14 cellular contexts compared by ENCODE assay signal in the genomic region with DNA sequence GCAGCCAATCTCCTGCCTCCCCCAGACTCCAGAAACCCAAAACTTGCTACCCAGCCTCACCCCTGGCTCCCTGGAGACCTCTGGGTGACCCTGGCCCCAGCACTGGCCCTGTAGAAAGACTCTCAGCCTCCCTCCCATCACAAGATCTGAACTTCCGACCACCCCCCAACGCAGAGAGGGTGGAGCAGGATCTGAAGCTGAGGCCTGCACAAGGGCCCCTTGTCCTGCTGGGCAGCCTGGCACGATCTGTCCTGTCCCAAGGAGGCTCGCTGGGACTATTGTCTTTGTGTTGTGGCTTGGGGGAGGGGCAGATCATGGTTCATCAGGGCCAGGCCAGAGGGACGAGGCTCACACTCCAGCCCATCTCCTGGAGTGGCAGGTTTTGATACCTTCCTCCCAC. TPM values are rescaled to one million over a fixed set of nuclear protein-coding genes. Genes with fewer than 3 reads are reported as not detected.
DNase-seq lines count a peak whose midpoint lies in the region; ATAC-seq and TF ChIP-seq lines count a peak whose summit lies in the region.
"Had no signal": no experiment of that assay in that cellular context is flagged by ENCODE, and none has a peak within 500 bp of the region (broad histone marks: within the 10 kb centered on the region; RNA-seq: fewer than 3 reads in every experiment).

No MANE protein-coding gene starts in this region.

- H4K8ac ChIP-seq in trophoblast cell (ENCODE audit: low read depth, low read length), result peak overlapping the region; percentile 3

- WGBS in heart right ventricle, 2 donors, result 50 to 77% methylated on average over 5 of the region's 5 CpGs
- no CpG with 5 or more reads among the region's 5 CpGs for WGBS in trophoblast cell (ENCODE audit: extremely low coverage, insufficient coverage, insufficient read length)

- intact Hi-C loops in heart right ventricle (cut with DNase I) (loop anchor here (1.0 to 5.0 kb wide), 5 partner anchors 30 to 64 kb away; no protein-coding TSS in a partner anchor), Right ventricle myocardium superior (cut with DNase I) (loop anchor here (2.0 to 5.0 kb wide), 2 partner anchors 32 to 63 kb away; no protein-coding TSS in a partner anchor)

- H3K36me3 ChIP-seq in heart right ventricle, result no peaks in the 10 kb centered on the region
- no peaks in the 10 kb centered on the region for H3K36me3 ChIP-seq in right atrium auricular region
- H3K36me3 ChIP-seq in trophoblast cell (ENCODE audit: control insufficient read depth in 1 of 2, insufficient read depth in 2 of 2, low read length in 2 of 2), result no peaks in the 10 kb centered on the region

- no peak overlapping the region for H2AK5ac ChIP-seq in trophoblast cell (ENCODE audit: low read length)

- H2BK120ac ChIP-seq in trophoblast cell (ENCODE audit: insufficient read depth, low read length, poor library complexity), result peak overlapping the region; percentile 12

- no peak overlapping the region for H3K23ac ChIP-seq in trophoblast cell (ENCODE audit: low read length)

- H4K12ac ChIP-seq in trophoblast cell (ENCODE audit: low read depth, low read length), result no peak overlapping the region

- no peak overlapping the region for H3K4ac ChIP-seq in trophoblast cell (ENCODE audit: low read depth, low read length)

- H3K27me3 ChIP-seq in heart right ventricle (no peaks in the 10 kb centered on the region), right atrium auricular region (no peaks in the 10 kb centered on the region), trophoblast cell (ENCODE audit: insufficient read depth, low read length) (no peaks in the 10 kb centered on the region)

- H3K9me3 ChIP-seq in heart right ventricle (peaks cover 0 to 3% (median 0%) of the 10 kb centered on the region in 11 donors), right atrium auricular region (no peaks in the 10 kb centered on the region), trophoblast cell (ENCODE audit: insufficient read depth, low read depth, low read length) (no peaks in the 10 kb centered on the region)

- peak in 3 of 8 donors; percentile 2 to 29 (median 7) for ATAC-seq in heart right ventricle
- ATAC-seq in Right ventricle myocardium superior (ENCODE audit: poor library complexity), result no peak
- ATAC-seq in GM19467 (IDR thresholded peaks at IDR 0.05; ENCODE audit: unreplicated experiment), result no peak
- no peak for ATAC-seq in HG02623 (IDR thresholded peaks at IDR 0.05; ENCODE audit: unreplicated experiment)
- no peak for ATAC-seq in HG02798 (IDR thresholded peaks at IDR 0.05; ENCODE audit: poor library complexity, unreplicated experiment)
- no peak for ATAC-seq in GM18511 (IDR thresholded peaks at IDR 0.05; ENCODE audit: unreplicated experiment)
- ATAC-seq: activated CD4-positive, CD25-positive, alpha-beta regulatory T cell treated with anti-CD3 and anti-CD28 coated beads, Interleukin-2, amount 50 U/mL, for 24 hours had no signal

- H3K4me1 ChIP-seq in heart right ventricle (peaks cover 3 to 42% (median 33%) of the 10 kb centered on the region in 9 donors), right atrium auricular region (peaks cover 0 to 38% of the 10 kb centered on the region in 2 donors), trophoblast cell (ENCODE audit: control insufficient read depth in 1 of 2, insufficient read depth in 2 of 2, low read length in 2 of 2) (peaks cover 12 to 21% of the 10 kb centered on the region in 2 experiments)

- H3K79me2 ChIP-seq in trophoblast cell (ENCODE audit: control insufficient read depth, insufficient read depth, low read length, poor library complexity), result no peaks in the 10 kb centered on the region

- H2BK5ac ChIP-seq in trophoblast cell (ENCODE audit: low read depth, low read length, poor library complexity), result no peak overlapping the region

- H4K91ac ChIP-seq in trophoblast cell (ENCODE audit: low read depth, low read length), result peak overlapping the region; percentile 17

- H3K79me1 ChIP-seq in trophoblast cell (ENCODE audit: low read length), result peaks cover 9% of the 10 kb centered on the region

- TF ChIP-seq CTCF in heart right ventricle (IDR thresholded peaks at IDR 0.05) (no peak), right atrium auricular region (IDR thresholded peaks at IDR 0.05) (no peak)

- no peak overlapping the region for H3K14ac ChIP-seq in trophoblast cell (ENCODE audit: low read length)

- no peak overlapping the region for H3K18ac ChIP-seq in trophoblast cell (ENCODE audit: low read length)

- DNase-seq in heart right ventricle (peak in 1 of 2 donors; percentile 34), Right ventricle myocardium superior (no peak), right atrium auricular region (ENCODE audit: low spot score) (no peak), trophoblast cell (no peak)
- DNase-seq: activated T-cell treated with anti-CD3 and anti-CD28 coated beads, Interleukin-2, amount 50 U/mL, for 24 hours; effector memory CD4-positive, alpha-beta T cell had no signal

- H3K4me3 ChIP-seq in heart right ventricle, result no peak overlapping the region
- no peak overlapping the region for H3K4me3 ChIP-seq in right atrium auricular region
- no peak overlapping the region for H3K4me3 ChIP-seq in trophoblast cell (ENCODE audit: low read depth, low read length)

- peak overlapping the region; percentile 43 for H2BK12ac ChIP-seq in trophoblast cell (ENCODE audit: low read length)

- H2AFZ ChIP-seq in trophoblast cell (ENCODE audit: insufficient read depth, low read length, poor library complexity), result no peak overlapping the region

- no peak overlapping the region for H3K4me2 ChIP-seq in trophoblast cell (ENCODE audit: low read length)

- no peak overlapping the region for H3K9ac ChIP-seq in trophoblast cell (ENCODE audit: low read length)

- peak overlapping the region; percentile 27 to 83 (median 62) for H3K27ac ChIP-seq in heart right ventricle
- peak overlapping the region; percentile 17 to 53 for H3K27ac ChIP-seq in right atrium auricular region
- no peak overlapping the region for H3K27ac ChIP-seq in trophoblast cell (ENCODE audit: low read depth, low read length)

RNA-seq across cellular contexts. Expression of a gene that starts 20.0 kb away (rescaled TPM):
- total RNA-seq in heart right ventricle, result 10 to 100 TPM; 14.4 to 40.0 (median 23.6) TPM
- 10 to 100 TPM; 20.8 to 35.6 TPM for polyA plus RNA-seq in heart right ventricle
- 21.5 TPM for total RNA-seq in Right ventricle myocardium superior
- 10 to 100 TPM; 29.5 to 31.9 TPM for total RNA-seq in right atrium auricular region
- polyA plus RNA-seq in trophoblast cell (2013), result 49.4 and 51.1 TPM in 2 replicates

RNA-seq across cellular contexts. Expression of a gene that starts 27.5 kb away (rescaled TPM):
- total RNA-seq in heart right ventricle (100 to 1,000 TPM in 1 of 10 donors, 10 to 100 TPM in 7, 1 to 10 TPM in 2; 1.2 to 166 (median 26.1) TPM), Right ventricle myocardium superior (4.3 TPM), right atrium auricular region (100 to 1,000 TPM in 1 of 2 donors, 10 to 100 TPM in 1; 17.5 to 177 TPM)
- polyA plus RNA-seq in heart right ventricle, result 10 to 100 TPM; 20.8 to 48.0 TPM
- 0.75 and 0.90 TPM in 2 replicates for polyA plus RNA-seq in trophoblast cell (2013)
- total RNA-seq: A172, aorta, glomerular endothelial cell had no signal

RNA-seq across cellular contexts. Expression of a gene that starts 49.9 kb away (rescaled TPM):
- total RNA-seq in heart right ventricle (10 to 100 TPM in 1 of 10 donors, 1 to 10 TPM in 8, under 1 TPM in 1; 0.85 to 12.9 (median 2.9) TPM), Right ventricle myocardium superior (1.9 TPM), right atrium auricular region (1 to 10 TPM; 1.4 to 8.8 TPM)
- polyA plus RNA-seq in heart right ventricle, result 10 to 100 TPM in 1 of 2 donors, 1 to 10 TPM in 1; 2.6 to 42.2 TPM
- 28.6 and 30.4 TPM in 2 replicates for polyA plus RNA-seq in trophoblast cell (2013)

RNA-seq across cellular contexts. Expression of a gene that starts 57.9 kb away (rescaled TPM):
- total RNA-seq in heart right ventricle, result 100 to 1,000 TPM in 1 of 10 donors, 10 to 100 TPM in 9; 48.1 to 103 (median 58.9) TPM
- polyA plus RNA-seq in heart right ventricle, result 100 to 1,000 TPM in 1 of 2 donors, 10 to 100 TPM in 1; 74.5 to 104 TPM
- total RNA-seq in Right ventricle myocardium superior, result 53.1 TPM
- total RNA-seq in right atrium auricular region, result 100 to 1,000 TPM; 138 to 719 TPM
- polyA plus RNA-seq in trophoblast cell (2013), result 326 and 348 TPM in 2 replicates
